ENCODE assay signal across 1 cellular context in genomic region chr1:152048641-152048970, GRCh38.
TF ChIP-seq lines count a peak whose summit lies in the region.

No MANE protein-coding gene starts in this region.

TF ChIP-seq in H1, 55 proteins besides CTCF, POLR2A, EP300 and RAD21:
- TF ChIP-seq MAX (IDR thresholded peaks at IDR 0.05) (no peak), JUND (IDR thresholded peaks at IDR 0.05; ENCODE audit: low read length) (no peak), SAP30 (IDR thresholded peaks at IDR 0.05; ENCODE audit: insufficient read depth, insufficient replicate concordance, low read length) (no peak), GTF2F1 (IDR thresholded peaks at IDR 0.05; ENCODE audit: borderline replicate concordance, low read depth, low read length) (no peak), ATF2 (IDR thresholded peaks at IDR 0.05; ENCODE audit: low read length) (no peak), HDAC6 (IDR thresholded peaks at IDR 0.05; ENCODE audit: low read depth, low read length) (no peak), POU5F1 (IDR thresholded peaks at IDR 0.05; ENCODE audit: low read depth, low read length) (no peak), POLR2AphosphoS5 (IDR thresholded peaks at IDR 0.05; ENCODE audit: low read depth, low read length) (no peak), E2F6 (IDR thresholded peaks at IDR 0.05) (no peak), TAF7 (optimal IDR thresholded peaks at IDR 0.05; ENCODE audit: borderline replicate concordance, low read depth, low read length) (no peak), TCF12 (IDR thresholded peaks at IDR 0.05; ENCODE audit: low read depth, low read length) (no peak), JUN (IDR thresholded peaks at IDR 0.05; ENCODE audit: low read depth, low read length) (no peak), RNF2 (IDR thresholded peaks at IDR 0.05; ENCODE audit: borderline replicate concordance, low read depth, low read length, missing control alignments, poor library complexity, severe bottlenecking) (no peak), SIX5 (IDR thresholded peaks at IDR 0.05; ENCODE audit: low read depth, low read length) (no peak), EZH2 (IDR thresholded peaks at IDR 0.05; ENCODE audit: low read depth, low read length, severe bottlenecking) (no peak), SIN3A (conservative IDR thresholded peaks at IDR 0.05 in 1 of 2, IDR thresholded peaks at IDR 0.05 in 1 of 2; ENCODE audit: low read depth in 1 of 2, low read length in 2 of 2) (no peak), RBBP5 (IDR thresholded peaks at IDR 0.05; ENCODE audit: borderline replicate concordance, low read depth, low read length) (no peak), MAFK (IDR thresholded peaks at IDR 0.05; ENCODE audit: low read depth, low read length) (no peak), CTBP2 (IDR thresholded peaks at IDR 0.05; ENCODE audit: borderline replicate concordance, insufficient read depth, insufficient read length, low read length) (no peak), BACH1 (IDR thresholded peaks at IDR 0.05; ENCODE audit: low read length) (no peak)
